Comparison of ENCODE assay signal across 7 cellular contexts in genomic region chr13:32427852-32428580, GRCh38. TPM values are rescaled to one million over a fixed set of nuclear protein-coding genes. Genes with fewer than 3 reads are reported as not detected.
DNase-seq lines count a peak whose midpoint lies in the region; ATAC-seq and TF ChIP-seq lines count a peak whose summit lies in the region.

N4BP2L1 (minus strand) TSS chr13:32428130; CDS start chr13:32428082, 48 bp downstream.

- intact Hi-C loops in right lobe of liver (cut with DNase I) = no loop called here

- TF ChIP-seq CTCF in coronary artery (IDR thresholded peaks at IDR 0.05) (no peak), right lobe of liver (IDR thresholded peaks at IDR 0.05) (no peak)

- H3K4me1 ChIP-seq in right lobe of liver = peaks cover 0 to 33% (median 12%) of the 10 kb centered on the region in 4 donors

- H3K27ac ChIP-seq in coronary artery (peak within 1 kb of the TSS; percentile 92 to 94), right lobe of liver (peak within 1 kb of the TSS; percentile 98 to 100 (median 99))

- no peaks in the 10 kb centered on the region for H3K9me3 ChIP-seq in right lobe of liver

- H3K36me3 ChIP-seq in right lobe of liver = peaks cover 0 to 8% (median 0%) of the 10 kb centered on the region in 4 donors

- ATAC-seq in GM18505 (IDR thresholded peaks at IDR 0.05; ENCODE audit: unreplicated experiment) = peak; percentile 64
- peak; percentile 77 for ATAC-seq in HG02840 (IDR thresholded peaks at IDR 0.05; ENCODE audit: low FRiP score, unreplicated experiment)
- peak; percentile 83 to 93 (median 86) for ATAC-seq in right lobe of liver

- peak; percentile 95 for TF ChIP-seq POLR2A in GM18505 (IDR thresholded peaks at IDR 0.05; ENCODE audit: borderline replicate concordance, extremely low read depth, insufficient read depth, insufficient read length)
- TF ChIP-seq POLR2A in right lobe of liver (IDR thresholded peaks at IDR 0.05) = peak; percentile 98

- H3K27me3 ChIP-seq in right lobe of liver = no peaks in the 10 kb centered on the region

- H3K4me3 ChIP-seq in coronary artery (peak within 1 kb of the TSS; percentile 87), right lobe of liver (peak within 1 kb of the TSS; percentile 75 to 86 (median 83))

- DNase-seq in NCI-H1930 (lab: John Stamatoyannopoulos, UW) = peak; percentile 26 to 36
- DNase-seq in activated CD4-positive, alpha-beta T cell treated with anti-CD3 and anti-CD28 coated beads for 4 hours = peak; percentile 92
- peak; percentile 85 for DNase-seq in coronary artery (ENCODE audit: low spot score)
- DNase-seq in right lobe of liver = peak; percentile 96 to 98 (median 97)
- DNase-seq in stimulated activated CD4-positive, alpha-beta T cell treated with anti-CD3 and anti-CD28 coated beads, Interleukin-4, amount 100 ng/mL, for 24 hours = peak; percentile 86

- WGBS in right lobe of liver (ENCODE audit: insufficient coverage, low coverage, low lambda C conversion rate, missing lambda C conversion rate) = 0% methylated on average over 6 of the region's 40 CpGs

RNA-seq across cellular contexts. Expression of gene N4BP2L1, which starts in this region (rescaled TPM):
- total RNA-seq in right lobe of liver = 10 to 100 TPM; 17.4 to 56.9 (median 26.5) TPM

Comparison
In these comparisons a context has a peak if more than half of its experiments do, and no peak if none do; other contexts are left out.
1. Peak in every context shown above with its lines: DNase-seq, ATAC-seq, H3K4me3 ChIP-seq and H3K27ac ChIP-seq.
2. DNase-seq: peak in every context shown above with its lines; median percentile 97 in right lobe of liver; 92 in activated CD4-positive, alpha-beta T cell treated with anti-CD3 and anti-CD28 coated beads for 4 hours; 86 in stimulated activated CD4-positive, alpha-beta T cell treated with anti-CD3 and anti-CD28 coated beads, Interleukin-4, amount 100 ng/mL, for 24 hours; 85 in coronary artery; 31 in NCI-H1930.